Comparison of ENCODE assay signal across 25 cellular contexts in the genomic region with DNA sequence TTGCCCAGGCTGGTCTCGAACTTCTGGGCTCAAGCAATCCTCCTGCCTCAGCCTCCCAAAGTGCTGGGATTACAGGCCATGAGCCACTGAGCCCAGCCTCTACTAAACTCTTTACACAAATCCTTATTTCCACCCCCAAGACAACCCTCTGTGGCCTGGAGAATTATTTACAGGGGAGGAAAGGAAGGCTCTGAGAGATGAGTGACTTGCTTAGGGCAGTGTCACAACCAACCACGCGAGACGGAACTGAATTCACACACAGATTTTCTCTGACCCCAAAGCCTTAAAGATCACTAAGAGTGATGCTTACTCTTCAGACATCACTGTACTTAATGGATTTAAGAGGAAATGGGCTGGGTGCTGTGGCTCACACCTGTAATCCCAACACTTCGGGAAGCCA.
"Had no signal": no experiment of that assay in that cellular context is flagged by ENCODE, and none has a peak within 500 bp of the region (broad histone marks: within the 10 kb centered on the region; RNA-seq: fewer than 3 reads in every experiment).

No MANE protein-coding gene starts in this region.

- H3K4me3 Mint-ChIP-seq: immature natural killer cell, mesothelial cell of epicardium had no signal

- DNase-seq: dermis blood vessel endothelial cell; dorsolateral prefrontal cortex; effector CD4-positive, alpha-beta T cell; effector memory CD4-positive, alpha-beta T cell; erythroblast; esophagus squamous epithelium; foreskin fibroblast; foreskin melanocyte; gastrocnemius medialis; heart left ventricle; hypothalamus; immature natural killer cell; islet precursor cell; kidney; kidney glomerular epithelial cell; left cardiac atrium; left ventricle myocardium superior; lower lobe of right lung; mesenchymal stem cell; mucosa of descending colon; naive B cell had no signal

- H3K4me1 Mint-ChIP-seq: immature natural killer cell, mesothelial cell of epicardium had no signal

- H3K9me3 Mint-ChIP-seq: immature natural killer cell, mesothelial cell of epicardium, naive B cell had no signal

- H3K36me3 Mint-ChIP-seq: immature natural killer cell, naive B cell had no signal

- H3K27ac Mint-ChIP-seq: immature natural killer cell, mesothelial cell of epicardium had no signal

- ATAC-seq: esophagus mucosa, gastrocnemius medialis, heart left ventricle, left cardiac atrium, left lung, left ventricle myocardium superior, lower lobe of right lung, mucosa of descending colon had no signal

- FAIRE-seq: colon, kidney had no signal
